In genomic region chr3:22714758-22715157, GRCh38 we compare ENCODE assay signal across 18 cellular contexts.
"Had no signal": no experiment of that assay in that cellular context is flagged by ENCODE, and none has a peak within 500 bp of the region (broad histone marks: within the 10 kb centered on the region; RNA-seq: fewer than 3 reads in every experiment).

No MANE protein-coding gene starts in this region.

- H3K9me3 Mint-ChIP-seq: activated CD4-positive, alpha-beta T cell treated with anti-CD3 and anti-CD28 coated beads, Interleukin-2, amount 10 ng/mL, durations not matched to agents 7 days and 5 days had no signal

- ATAC-seq: activated CD8-positive, alpha-beta T cell treated with anti-CD3 and anti-CD28 coated beads, Interleukin-2, amount 10 ng/mL, durations not matched to agents 7 days and 5 days; natural killer cell had no signal

- DNase-seq: activated CD4-positive, alpha-beta T cell treated with anti-CD3 and anti-CD28 coated beads, Interleukin-2, amount 10 ng/mL, durations not matched to agents 7 days and 5 days; activated CD4-positive, CD25-positive, alpha-beta regulatory T cell treated with anti-CD3 and anti-CD28 coated beads, Interleukin-2, amount 50 U/mL, for 72 hours; activated CD8-positive, alpha-beta T cell treated with anti-CD3 and anti-CD28 coated beads, Interleukin-2, amount 10 ng/mL, durations not matched to agents 7 days and 5 days; activated naive CD8-positive, alpha-beta T cell treated with anti-CD3 and anti-CD28 coated beads for 36 hours; activated T-cell treated with anti-CD3 and anti-CD28 coated beads, Interleukin-2, amount 50 U/mL, for 1 hour; amniotic stem cell; head of caudate nucleus; hypothalamus; left cardiac atrium; midbrain; natural killer cell; ovary; spleen; stimulated activated CD4-positive, alpha-beta T cell treated with anti-CD3 and anti-CD28 coated beads, Interleukin-4, amount 100 ng/mL, for 1 hour; stimulated activated naive CD4-positive, alpha-beta T cell; testis; trophoblast cell; uterus had no signal

- H3K36me3 Mint-ChIP-seq: activated naive CD8-positive, alpha-beta T cell treated with anti-CD3 and anti-CD28 coated beads for 36 hours; natural killer cell had no signal

- H3K4me1 Mint-ChIP-seq: activated CD4-positive, alpha-beta T cell treated with anti-CD3 and anti-CD28 coated beads, Interleukin-2, amount 10 ng/mL, durations not matched to agents 7 days and 5 days; activated naive CD8-positive, alpha-beta T cell treated with anti-CD3 and anti-CD28 coated beads for 36 hours; natural killer cell had no signal

- H3K4me3 Mint-ChIP-seq: activated CD4-positive, alpha-beta T cell treated with anti-CD3 and anti-CD28 coated beads, Interleukin-2, amount 10 ng/mL, durations not matched to agents 7 days and 5 days; activated CD8-positive, alpha-beta T cell treated with anti-CD3 and anti-CD28 coated beads, Interleukin-2, amount 10 ng/mL, durations not matched to agents 7 days and 5 days; activated naive CD8-positive, alpha-beta T cell treated with anti-CD3 and anti-CD28 coated beads for 36 hours; natural killer cell had no signal

- H3K27me3 Mint-ChIP-seq: activated CD4-positive, alpha-beta T cell treated with anti-CD3 and anti-CD28 coated beads, Interleukin-2, amount 10 ng/mL, durations not matched to agents 7 days and 5 days; activated naive CD8-positive, alpha-beta T cell treated with anti-CD3 and anti-CD28 coated beads for 36 hours had no signal

- H3K27ac Mint-ChIP-seq: activated CD4-positive, alpha-beta T cell treated with anti-CD3 and anti-CD28 coated beads, Interleukin-2, amount 10 ng/mL, durations not matched to agents 7 days and 5 days; activated CD8-positive, alpha-beta T cell treated with anti-CD3 and anti-CD28 coated beads, Interleukin-2, amount 10 ng/mL, durations not matched to agents 7 days and 5 days; activated naive CD8-positive, alpha-beta T cell treated with anti-CD3 and anti-CD28 coated beads for 36 hours; natural killer cell had no signal
